In the genomic region with DNA sequence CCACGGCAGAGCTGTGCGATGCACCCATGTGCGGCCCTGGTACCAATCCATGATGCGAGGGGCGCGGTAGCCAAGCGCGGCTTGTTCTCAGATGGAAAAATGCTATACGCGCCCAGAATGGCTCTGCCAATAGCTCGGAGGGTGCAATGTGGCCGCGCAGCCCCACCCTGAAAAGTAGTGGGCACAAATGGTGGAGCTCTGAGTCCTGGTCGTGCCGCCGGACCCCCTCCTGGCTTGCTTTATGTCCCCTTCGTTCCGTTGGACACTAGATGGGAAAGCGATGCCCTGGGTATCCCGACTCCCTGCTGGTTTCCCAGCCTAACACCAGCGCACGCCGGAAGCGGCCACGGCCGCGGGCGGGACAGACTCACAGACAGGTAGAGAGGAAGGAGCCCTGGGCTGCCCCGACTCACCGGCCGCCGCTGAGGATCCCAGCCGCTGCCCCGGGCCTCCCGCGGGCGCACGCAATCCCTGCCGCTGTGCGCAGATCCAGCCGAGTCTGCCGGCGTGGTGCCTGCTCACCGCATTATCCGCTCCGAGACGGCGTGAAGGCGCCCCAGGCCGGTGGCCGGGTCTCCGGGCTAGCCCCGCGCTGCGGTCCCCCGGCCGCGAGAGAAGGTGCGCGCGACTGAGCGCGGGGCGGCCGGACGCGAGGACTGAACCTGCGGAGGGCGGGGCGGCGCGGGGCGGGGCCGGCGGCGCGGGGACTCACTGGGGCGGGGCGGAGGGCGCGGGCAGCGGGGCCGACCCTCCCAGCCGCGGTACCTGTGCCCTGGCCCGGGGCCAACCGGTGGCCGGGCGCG, we compare ENCODE assay signal across 8 cellular contexts. TPM values are rescaled to one million over a fixed set of nuclear protein-coding genes. Genes with fewer than 3 reads are reported as not detected.
DNase-seq lines count a peak whose midpoint lies in the region; ATAC-seq and TF ChIP-seq lines count a peak whose summit lies in the region.

A gene with protein sequence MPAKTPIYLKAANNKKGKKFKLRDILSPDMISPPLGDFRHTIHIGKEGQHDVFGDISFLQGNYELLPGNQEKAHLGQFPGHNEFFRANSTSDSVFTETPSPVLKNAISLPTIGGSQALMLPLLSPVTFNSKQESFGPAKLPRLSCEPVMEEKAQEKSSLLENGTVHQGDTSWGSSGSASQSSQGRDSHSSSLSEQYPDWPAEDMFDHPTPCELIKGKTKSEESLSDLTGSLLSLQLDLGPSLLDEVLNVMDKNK (minus strand): TSS at position 630 of the 803 bp plus-strand sequence. CDS start 25,055 bp downstream, outside the sequence.

- peak; percentile 52 to 80 (median 71) for DNase-seq in CD8-positive, alpha-beta memory T cell
- peak; percentile 42 for DNase-seq in HPDE6-E6E7 (ENCODE audit: extremely low spot score)
- peak; percentile 77 to 84 for DNase-seq in SJCRH30
- peak; percentile 60 for DNase-seq in activated naive CD4-positive, alpha-beta T cell treated with anti-CD3 and anti-CD28 coated beads for 36 hours
- peak in 39 of 42 donors; percentile 21 to 78 (median 48) for DNase-seq in head of caudate nucleus
- peak; percentile 87 for DNase-seq in posterior vena cava (ENCODE audit: low spot score)
- no peak for DNase-seq in vagina (ENCODE audit: extremely low spot score in 2 of 2)

- H3K9me3 Mint-ChIP-seq in CD8-positive, alpha-beta memory T cell, result no peaks in the 10 kb centered on the region
- no peaks in the 10 kb centered on the region for H3K9me3 Mint-ChIP-seq in activated naive CD4-positive, alpha-beta T cell treated with anti-CD3 and anti-CD28 coated beads for 36 hours

- POLR2A ChIA-PET in CD8-positive, alpha-beta memory T cell (lab: Charles Lee), result interaction anchor here (0.6 to 2.7 kb wide), 16 partner anchors 12 to 753 kb away, joined by 3 to 13 read pairs (median 6); no protein-coding TSS in a partner anchor

- no peaks in the 10 kb centered on the region for H3K9me3 ChIP-seq in CD8-positive, alpha-beta memory T cell (ENCODE audit: low read length)
- H3K9me3 ChIP-seq in SJCRH30 (replicated peaks) (no peaks in the 10 kb centered on the region), vagina (no peaks in the 10 kb centered on the region)

- H3K4me1 Mint-ChIP-seq in CD8-positive, alpha-beta memory T cell, result peaks cover 53 to 62% (median 55%) of the 10 kb centered on the region in 3 donors
- peaks cover 39% of the 10 kb centered on the region for H3K4me1 Mint-ChIP-seq in activated naive CD4-positive, alpha-beta T cell treated with anti-CD3 and anti-CD28 coated beads for 36 hours (ENCODE audit: low read depth)

- intact Hi-C loops in activated naive CD4-positive, alpha-beta T cell treated with anti-CD3 and anti-CD28 coated beads for 36 hours (cut with micrococcal nuclease), result loop anchor here (1.0 to 5.0 kb wide), 8 partner anchors 15 to 589 kb away; a partner anchor contains a TSS
- intact Hi-C loops in head of caudate nucleus (cut with DNase I) (no loop called here), posterior vena cava (cut with DNase I) (loop anchor here in 1 of 2 donors (10.0 kb wide), 1 partner anchor 104 kb away; no protein-coding TSS in a partner anchor), vagina (cut with DNase I) (no loop called here)

- H3K36me3 Mint-ChIP-seq in CD8-positive, alpha-beta memory T cell, result peaks cover 0 to 35% (median 4%) of the 10 kb centered on the region in 3 donors
- H3K36me3 Mint-ChIP-seq in activated naive CD4-positive, alpha-beta T cell treated with anti-CD3 and anti-CD28 coated beads for 36 hours (ENCODE audit: low read depth), result no peaks in the 10 kb centered on the region

- H3K4me3 ChIP-seq in CD8-positive, alpha-beta memory T cell (ENCODE audit: low read length), result peak within 1 kb of the TSS; percentile 74
- peak within 1 kb of the TSS; percentile 94 for H3K4me3 ChIP-seq in SJCRH30
- H3K4me3 ChIP-seq in vagina, result peak within 1 kb of the TSS; percentile 83 to 97

- CTCF ChIA-PET in CD8-positive, alpha-beta memory T cell (lab: Charles Lee), result interaction anchor here (0.9 to 2.4 kb wide), 11 partner anchors 13 to 275 kb away, joined by 3 to 9 read pairs (median 4); no protein-coding TSS in a partner anchor
- CTCF ChIA-PET in activated naive CD4-positive, alpha-beta T cell treated with anti-CD3 and anti-CD28 coated beads for 36 hours (lab: Charles Lee), result interaction anchor here (0.9 to 1.1 kb wide), 3 partner anchors 17 to 206 kb away, joined by 3 to 5 read pairs (median 5); no protein-coding TSS in a partner anchor

- peak in 1 of 2 donors; percentile 72 for TF ChIP-seq POLR2A in vagina (IDR thresholded peaks at IDR 0.05)

- peak within 1 kb of the TSS; percentile 78 for H3K27ac ChIP-seq in CD8-positive, alpha-beta memory T cell (ENCODE audit: low read depth, low read length)
- H3K27ac ChIP-seq in SJCRH30, result peak within 1 kb of the TSS; percentile 99
- H3K27ac ChIP-seq in vagina, result peak within 1 kb of the TSS; percentile 89

- H3K27me3 ChIP-seq in CD8-positive, alpha-beta memory T cell (ENCODE audit: insufficient read depth, low read length, poor library complexity, severe bottlenecking), result no peaks in the 10 kb centered on the region
- H3K27me3 ChIP-seq in SJCRH30 (no peaks in the 10 kb centered on the region), vagina (no peaks in the 10 kb centered on the region)

- peak; percentile 56 for ATAC-seq in GM19455 (IDR thresholded peaks at IDR 0.05; ENCODE audit: unreplicated experiment)

- peak within 1 kb of the TSS; percentile 85 to 98 (median 93) for H3K27ac Mint-ChIP-seq in CD8-positive, alpha-beta memory T cell
- H3K27ac Mint-ChIP-seq in activated naive CD4-positive, alpha-beta T cell treated with anti-CD3 and anti-CD28 coated beads for 36 hours, result peak within 1 kb of the TSS; percentile 80

- peaks cover 39% of the 10 kb centered on the region for H3K4me1 ChIP-seq in CD8-positive, alpha-beta memory T cell (ENCODE audit: insufficient read depth, low read length)
- peaks cover 40% of the 10 kb centered on the region for H3K4me1 ChIP-seq in SJCRH30
- H3K4me1 ChIP-seq in vagina, result peaks cover 25% of the 10 kb centered on the region

- H3K4me3 Mint-ChIP-seq in CD8-positive, alpha-beta memory T cell, result peak within 1 kb of the TSS; percentile 89 to 97 (median 92)
- peak within 1 kb of the TSS; percentile 90 for H3K4me3 Mint-ChIP-seq in activated naive CD4-positive, alpha-beta T cell treated with anti-CD3 and anti-CD28 coated beads for 36 hours

- no peak for TF ChIP-seq CTCF in vagina (IDR thresholded peaks at IDR 0.05)

- no peaks in the 10 kb centered on the region for H3K36me3 ChIP-seq in CD8-positive, alpha-beta memory T cell (ENCODE audit: insufficient read depth, low read length)
- H3K36me3 ChIP-seq in SJCRH30, result peaks cover 40% of the 10 kb centered on the region
- H3K36me3 ChIP-seq in vagina, result peaks cover 0 to 3% of the 10 kb centered on the region in 2 donors

- H3K27me3 Mint-ChIP-seq in CD8-positive, alpha-beta memory T cell, result no peaks in the 10 kb centered on the region
- H3K27me3 Mint-ChIP-seq in activated naive CD4-positive, alpha-beta T cell treated with anti-CD3 and anti-CD28 coated beads for 36 hours (ENCODE audit: low read depth), result no peaks in the 10 kb centered on the region

RNA-seq across cellular contexts. Expression of the gene that starts here (rescaled TPM):
- total RNA-seq in CD8-positive, alpha-beta memory T cell, result 10 to 100 TPM; 37.1 to 39.1 TPM
- polyA plus RNA-seq in CD8-positive, alpha-beta memory T cell, result 141 TPM
- 176 and 177 TPM in 2 replicates for total RNA-seq in SJCRH30 (2014; rRNA removed; shearing (Covaris generic))
- 1 to 10 TPM; 8.5 to 9.4 TPM for total RNA-seq in activated naive CD4-positive, alpha-beta T cell treated with anti-CD3 and anti-CD28 coated beads for 36 hours
- total RNA-seq in posterior vena cava, result 10 to 100 TPM; 74.5 to 95.3 TPM
- 44.4 TPM for total RNA-seq in vagina

Comparison
In these comparisons a context has a peak if more than half of its experiments do, and no peak if none do; other contexts are left out.
1. DNase-seq: peak in CD8-positive, alpha-beta memory T cell (5 of 5), HPDE6-E6E7 (single experiment), SJCRH30 (2 of 2), activated naive CD4-positive, alpha-beta T cell treated with anti-CD3 and anti-CD28 coated beads for 36 hours (single experiment), head of caudate nucleus (39 of 42) and posterior vena cava (single experiment); none in vagina (0 of 2).
2. Peak in every context shown above with its lines, with median percentiles within 50 percentile points of each other: H3K27ac ChIP-seq and H3K4me3 ChIP-seq.